ENCODE assay signal across 1 cellular context in genomic region chr1:67430358-67431155, GRCh38.
A peak's percentile ranks its signal among the peaks of the same experiment; 100 is the strongest.
TF ChIP-seq lines count a peak whose summit lies in the region.

Gene SERBP1, minus strand, starts transcription at chr1:67430402. Its CDS starts 102 bp downstream, at chr1:67430300.

TF ChIP-seq in K562, 482 proteins besides CTCF, POLR2A, EP300 and RAD21 (continued from another document and continues in another):
- TF ChIP-seq ZBTB40 (IDR thresholded peaks at IDR 0.05) = peak; percentile 95
- TF ChIP-seq ZBTB40 (CRISPR knock-in tag; IDR thresholded peaks at IDR 0.05) = no peak
- TF ChIP-seq ESRRB (CRISPR knock-in tag; IDR thresholded peaks at IDR 0.05; ENCODE audit: borderline replicate concordance) = no peak
- TF ChIP-seq THAP12 (CRISPR knock-in tag; IDR thresholded peaks at IDR 0.05) = 0 out of 2 replicates have a peak, but pooled peaks have one; percentile 6
- TF ChIP-seq ZNF76 (CRISPR knock-in tag; IDR thresholded peaks at IDR 0.05; ENCODE audit: borderline replicate concordance) = no peak; the same call in 1 of the 2 replicates
- no peak for TF ChIP-seq TCFL5 (CRISPR knock-in tag; conservative IDR thresholded peaks at IDR 0.05)
- no peak for TF ChIP-seq KLF10 (CRISPR knock-in tag; IDR thresholded peaks at IDR 0.05)
- peak; percentile 97 for TF ChIP-seq ESRRA (IDR thresholded peaks at IDR 0.05; ENCODE audit: borderline replicate concordance, low read depth)
- TF ChIP-seq CHD4 (IDR thresholded peaks at IDR 0.05; ENCODE audit: insufficient read depth, insufficient replicate concordance, low read depth, low read length, poor library complexity, severe bottlenecking) = no peak
- peak; percentile 38; the same call in 1 of the 2 replicates for TF ChIP-seq ZNF12 (CRISPR knock-in tag; IDR thresholded peaks at IDR 0.05)
- peak; percentile 35; the same call in 1 of the 2 replicates for TF ChIP-seq GATAD2A (IDR thresholded peaks at IDR 0.05)
- no peak for TF ChIP-seq ZBTB1 (CRISPR knock-in tag; IDR thresholded peaks at IDR 0.05; ENCODE audit: borderline replicate concordance, low read depth)
- TF ChIP-seq ZFPM2 (CRISPR knock-in tag; IDR thresholded peaks at IDR 0.05) = 0 out of 2 replicates have a peak, but pooled peaks have one; percentile 23
- peak; percentile 89 for TF ChIP-seq CREM (IDR thresholded peaks at IDR 0.05; ENCODE audit: low read depth)
- TF ChIP-seq TFAP4 (CRISPR knock-in tag; IDR thresholded peaks at IDR 0.05; ENCODE audit: borderline replicate concordance) = peak; percentile 87
- peak; percentile 62; the same call in 1 of the 2 replicates for TF ChIP-seq ZNF232 (CRISPR knock-in tag; IDR thresholded peaks at IDR 0.05)
- no peak for TF ChIP-seq ZNF274 (IDR thresholded peaks at IDR 0.05; ENCODE audit: borderline replicate concordance, low read depth, low read length)
- peak; percentile 44; the same call in 1 of the 2 replicates for TF ChIP-seq HMBOX1 (IDR thresholded peaks at IDR 0.05)
- TF ChIP-seq YY1 (IDR thresholded peaks at IDR 0.05; ENCODE audit: borderline replicate concordance in 1 of 3, control insufficient read depth in 1 of 3, extremely low read depth in 1 of 3, insufficient read depth in 3 of 3, insufficient read length in 1 of 3, insufficient replicate concordance in 2 of 3, low read depth in 1 of 3, low read length in 2 of 3) = peak; percentile 81 to 97 (median 94)
- no peak for TF ChIP-seq NUFIP1 (IDR thresholded peaks at IDR 0.05; ENCODE audit: partially characterized antibody)
- peak; percentile 89; the same call in 1 of the 2 replicates for TF ChIP-seq MTA3 (IDR thresholded peaks at IDR 0.05; ENCODE audit: borderline replicate concordance)
- no peak for TF ChIP-seq FOXJ2 (tag; IDR thresholded peaks at IDR 0.05)
- TF ChIP-seq NR3C1 (CRISPR knock-in tag; IDR thresholded peaks at IDR 0.05) = no peak
- no peak for TF ChIP-seq ZNF551 (CRISPR knock-in tag; IDR thresholded peaks at IDR 0.05)
- no peak for TF ChIP-seq ZNF655 (CRISPR knock-in tag; IDR thresholded peaks at IDR 0.05)
- TF ChIP-seq ZNF41 (CRISPR knock-in tag; conservative IDR thresholded peaks at IDR 0.05) = no peak
- peak; percentile 85 for TF ChIP-seq ZNF644 (tag; IDR thresholded peaks at IDR 0.05; ENCODE audit: low read depth)
- TF ChIP-seq BCL6 (CRISPR knock-in tag; IDR thresholded peaks at IDR 0.05) = no peak
- TF ChIP-seq ZNF316 (IDR thresholded peaks at IDR 0.05) = peak; percentile 64
- no peak for TF ChIP-seq DMBX1 (CRISPR knock-in tag; IDR thresholded peaks at IDR 0.05; ENCODE audit: borderline replicate concordance)
- no peak for TF ChIP-seq TFE3 (CRISPR knock-in tag; IDR thresholded peaks at IDR 0.05)
- no peak for TF ChIP-seq FOS (IDR thresholded peaks at IDR 0.05; ENCODE audit: extremely low read depth, insufficient read length)
- no peak for TF ChIP-seq YBX1 (IDR thresholded peaks at IDR 0.05)
- no peak for TF ChIP-seq ZBTB9 (CRISPR knock-in tag; IDR thresholded peaks at IDR 0.05)
- peak; percentile 28 for TF ChIP-seq ZFP36 (IDR thresholded peaks at IDR 0.05; ENCODE audit: low read depth, low read length, partially characterized antibody)
- TF ChIP-seq TOE1 (IDR thresholded peaks at IDR 0.05; ENCODE audit: borderline replicate concordance) = peak; percentile 64; the same call in 1 of the 2 replicates
- peak; percentile 53 for TF ChIP-seq TOE1 (CRISPR knock-in tag; IDR thresholded peaks at IDR 0.05; ENCODE audit: borderline replicate concordance, low read depth)
- 0 out of 2 replicates have a peak, but pooled peaks have one; percentile 27 for TF ChIP-seq SREBF2 (CRISPR knock-in tag; IDR thresholded peaks at IDR 0.05)
- TF ChIP-seq CSDE1 (IDR thresholded peaks at IDR 0.05) = no peak; a peak in 1 of 4 replicates
- TF ChIP-seq CC2D1A (IDR thresholded peaks at IDR 0.05) = no peak
- TF ChIP-seq CBFB (CRISPR knock-in tag; IDR thresholded peaks at IDR 0.05) = 0 out of 2 replicates have a peak, but pooled peaks have one; percentile 42
- TF ChIP-seq KDM4B (IDR thresholded peaks at IDR 0.05; ENCODE audit: borderline replicate concordance in 2 of 2, low read depth in 1 of 2) = peak in 1 of 2 experiments; percentile 97; a peak in 2 of 4 replicates
- TF ChIP-seq SNIP1 (IDR thresholded peaks at IDR 0.05; ENCODE audit: low read depth) = no peak
- peak; percentile 78 to 81 for TF ChIP-seq SIX5 (IDR thresholded peaks at IDR 0.05; ENCODE audit: borderline replicate concordance in 1 of 2, insufficient read depth in 1 of 2, low read depth in 1 of 2, low read length in 2 of 2)
- no peak for TF ChIP-seq MTF1 (CRISPR knock-in tag; IDR thresholded peaks at IDR 0.05; ENCODE audit: borderline replicate concordance)
- TF ChIP-seq SNRNP70 (optimal IDR thresholded peaks at IDR 0.05; ENCODE audit: low read depth, low read length) = no peak
- TF ChIP-seq POLR2AphosphoS2 (IDR thresholded peaks at IDR 0.05; ENCODE audit: low read length) = no peak
- TF ChIP-seq E2F5 (CRISPR knock-in tag; IDR thresholded peaks at IDR 0.05) = no peak; the same call in none of the 2 replicates
- TF ChIP-seq TAF15 (IDR thresholded peaks at IDR 0.05; ENCODE audit: low read depth, low read length) = no peak
